ENCODE assay signal across 8 cellular contexts in genomic region chr17:31936615-31937609, GRCh38. TPM values are rescaled to one million over a fixed set of nuclear protein-coding genes. Genes with fewer than 3 reads are reported as not detected.
A peak's percentile ranks its signal among the peaks of the same experiment; 100 is the strongest.
DNase-seq lines count a peak whose midpoint lies in the region; ATAC-seq and TF ChIP-seq lines count a peak whose summit lies in the region.
"Not testable (repeated sequence)": the region's sequence is repeated elsewhere in the genome, so short reads cannot be mapped to it uniquely, and the experiment has no call there.

Gene SUZ12 (plus strand): TSS chr17:31937007. CDS start chr17:31937247, 240 bp downstream.

- peak within 1 kb of the TSS; percentile 90 for H3K4me2 ChIP-seq in SU-DHL-6 (ENCODE audit: low read depth, low read length, poor library complexity, severe bottlenecking)

- not testable (repeated sequence) for H3K27me3 ChIP-seq in SU-DHL-6 (ENCODE audit: low read length)

- not testable (repeated sequence) for H3K9me3 ChIP-seq in SU-DHL-6 (ENCODE audit: insufficient read depth, low read length)

- ATAC-seq in HG02678 (IDR thresholded peaks at IDR 0.05; ENCODE audit: unreplicated experiment): peak; percentile 95
- ATAC-seq in activated naive CD4-positive, alpha-beta T cell treated with anti-CD3 and anti-CD28 coated beads, Interleukin-2, amount 50 U/mL, for 72 hours: peak; percentile 98
- peak; percentile 99 for ATAC-seq in Right ventricle myocardium inferior

- DNase-seq in GM12864 (ENCODE audit: low read depth): peak; percentile 31
- peak; percentile 82 to 96 (median 95) for DNase-seq in NCI-H1417 (lab: John Stamatoyannopoulos, UW)
- peak; percentile 87 to 94 for DNase-seq in activated naive CD4-positive, alpha-beta T cell treated with anti-CD3 and anti-CD28 coated beads, Interleukin-2, amount 50 U/mL, for 72 hours (ENCODE audit: low spot score in 2 of 2)
- peak; percentile 93 for DNase-seq in Right ventricle myocardium inferior (ENCODE audit: missing footprints)
- peak; percentile 97 for DNase-seq in osteocyte (ENCODE audit: extremely low spot score, unreplicated experiment)

- H3K4me3 Mint-ChIP-seq in osteocyte (ENCODE audit: unreplicated experiment): peak within 1 kb of the TSS; percentile 79

- not testable (repeated sequence) for H3K9me2 ChIP-seq in SU-DHL-6 (replicated peaks; ENCODE audit: insufficient read depth, low read length)

- peak within 1 kb of the TSS; percentile 68 for H3K4me3 ChIP-seq in GM12864 (ENCODE audit: low read depth, low read length)
- peak within 1 kb of the TSS; percentile 80 for H3K4me3 ChIP-seq in SU-DHL-6 (ENCODE audit: insufficient read depth, low read length, poor library complexity, severe bottlenecking)

- not testable (repeated sequence) for H3K36me3 ChIP-seq in SU-DHL-6 (ENCODE audit: low read length)

- peak within 1 kb of the TSS; percentile 47 for H2AFZ ChIP-seq in SU-DHL-6 (ENCODE audit: low read depth, low read length, severe bottlenecking)

- not testable (repeated sequence) for H4K20me1 ChIP-seq in SU-DHL-6 (ENCODE audit: low read depth, low read length)

- peaks cover 46% of the 10 kb centered on the region for H3K79me2 ChIP-seq in SU-DHL-6 (ENCODE audit: insufficient read depth, low read length)

- H3K9ac ChIP-seq in SU-DHL-6 (ENCODE audit: low read length): peak within 1 kb of the TSS; percentile 97

- intact Hi-C loops in Right ventricle myocardium inferior (cut with DNase I): not testable (repeated sequence)

- H3F3A ChIP-seq in SU-DHL-6 (ENCODE audit: insufficient read depth): not testable (repeated sequence)

- H3K36me3 Mint-ChIP-seq in activated naive CD4-positive, alpha-beta T cell treated with anti-CD3 and anti-CD28 coated beads, Interleukin-2, amount 50 U/mL, for 72 hours; osteocyte (ENCODE audit: unreplicated experiment): not testable (repeated sequence)

- not testable (repeated sequence) for TF ChIP-seq CTCF in GM12864 (IDR thresholded peaks at IDR 0.05; ENCODE audit: low read depth, low read length, missing control alignments); SU-DHL-6 (IDR thresholded peaks at IDR 0.05; ENCODE audit: insufficient read depth, low read length, poor library complexity, severe bottlenecking); osteocyte (IDR thresholded peaks at IDR 0.05)

- peaks cover 20% of the 10 kb centered on the region for H3K4me1 Mint-ChIP-seq in osteocyte (ENCODE audit: unreplicated experiment)

- H3K9me3 Mint-ChIP-seq in activated naive CD4-positive, alpha-beta T cell treated with anti-CD3 and anti-CD28 coated beads, Interleukin-2, amount 50 U/mL, for 72 hours; osteocyte (ENCODE audit: unreplicated experiment): not testable (repeated sequence)

- not testable (repeated sequence) for H3K27me3 Mint-ChIP-seq in osteocyte (ENCODE audit: unreplicated experiment)

- peak within 1 kb of the TSS; percentile 90 to 91 for H3K27ac Mint-ChIP-seq in activated naive CD4-positive, alpha-beta T cell treated with anti-CD3 and anti-CD28 coated beads, Interleukin-2, amount 50 U/mL, for 72 hours
- H3K27ac Mint-ChIP-seq in osteocyte (ENCODE audit: unreplicated experiment): peak within 1 kb of the TSS; percentile 81

- peak within 1 kb of the TSS; percentile 80 for H3K27ac ChIP-seq in SU-DHL-6 (ENCODE audit: low read depth, low read length)
- not testable (repeated sequence) for H3K27ac ChIP-seq in temporal lobe (ENCODE audit: low read depth, low read length)

RNA-seq across cellular contexts. Expression of gene SUZ12, which starts in this region (rescaled TPM):
- total RNA-seq in activated naive CD4-positive, alpha-beta T cell treated with anti-CD3 and anti-CD28 coated beads, Interleukin-2, amount 50 U/mL, for 72 hours: 10 to 100 TPM; 49.5 to 65.9 TPM
- total RNA-seq in Right ventricle myocardium inferior: 14.0 TPM
- total RNA-seq in osteocyte: 25.4 and 27.5 TPM in 2 replicates
- total RNA-seq in temporal lobe: 28.5 TPM

Comparison
In these comparisons a context has a peak if more than half of its experiments do, and no peak if none do; other contexts are left out.
1. DNase-seq: peak in every context shown above with its lines; median percentile 97 in osteocyte; 95 in NCI-H1417; 93 in Right ventricle myocardium inferior; 90 in activated naive CD4-positive, alpha-beta T cell treated with anti-CD3 and anti-CD28 coated beads, Interleukin-2, amount 50 U/mL, for 72 hours; 31 in GM12864.